In the genomic region with DNA sequence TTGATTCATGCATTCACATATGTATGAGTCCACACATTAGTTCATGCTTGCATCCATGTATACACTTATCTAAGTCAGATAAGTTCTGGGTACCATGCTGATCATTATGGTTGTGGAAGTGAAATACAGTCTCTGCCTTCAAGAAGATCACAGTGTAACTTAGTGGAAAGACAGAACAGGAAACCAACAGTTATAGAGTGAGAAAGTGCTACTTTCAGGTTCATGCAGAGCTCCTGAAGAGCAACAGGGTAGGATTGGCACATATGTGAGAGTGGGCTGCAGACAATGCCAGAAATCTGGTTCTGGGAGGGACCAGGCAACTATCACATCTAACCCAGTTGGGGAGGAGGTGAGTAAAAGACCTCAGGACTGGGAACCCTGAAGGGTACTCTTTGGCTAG, we compare ENCODE assay signal across 12 cellular contexts. TPM values are rescaled to one million over a fixed set of nuclear protein-coding genes. Genes with fewer than 3 reads are reported as not detected.
DNase-seq lines count a peak whose midpoint lies in the region; ATAC-seq and TF ChIP-seq lines count a peak whose summit lies in the region.
"Had no signal": no experiment of that assay in that cellular context is flagged by ENCODE, and none has a peak within 500 bp of the region (broad histone marks: within the 10 kb centered on the region; RNA-seq: fewer than 3 reads in every experiment).

No MANE protein-coding gene starts in this region.

- H3K27me3 ChIP-seq in spleen (replicated peaks in 1 of 7) (no peaks in the 10 kb centered on the region), gastrocnemius medialis (no peaks in the 10 kb centered on the region)

- in situ Hi-C loops in gastrocnemius medialis (cut with MboI; ENCODE audit: low sequenced_read_pairs in 4 of 4) = no loop called here

- H3K27ac ChIP-seq in spleen (no peak overlapping the region), gastrocnemius medialis (no peak overlapping the region)
- H3K27ac ChIP-seq: HL-60 had no signal

- H3K36me3 ChIP-seq in spleen = no peaks in the 10 kb centered on the region
- H3K36me3 ChIP-seq in gastrocnemius medialis = no peaks in the 10 kb centered on the region

- peak overlapping the region; percentile 20 for H3K4me3 Mint-ChIP-seq in activated naive CD8-positive, alpha-beta T cell treated with anti-CD3 and anti-CD28 coated beads for 36 hours

- DNase-seq in activated naive CD8-positive, alpha-beta T cell treated with anti-CD3 and anti-CD28 coated beads for 36 hours = no peak
- DNase-seq in T-helper 9 cell = no peak
- DNase-seq in spleen = no peak
- DNase-seq in gastrocnemius medialis = no peak
- no peak for DNase-seq in activated CD4-positive, alpha-beta T cell treated with anti-CD3 and anti-CD28 coated beads, Interleukin-2, amount 50 U/mL, for 4 hours
- DNase-seq: DMS153, NCI-H1417, small intestine had no signal

- H3K9me3 ChIP-seq in spleen = no peaks in the 10 kb centered on the region
- H3K9me3 ChIP-seq in gastrocnemius medialis = no peaks in the 10 kb centered on the region

- H3K27me3 Mint-ChIP-seq in activated naive CD8-positive, alpha-beta T cell treated with anti-CD3 and anti-CD28 coated beads for 36 hours = no peaks in the 10 kb centered on the region

- TF ChIP-seq CTCF in spleen (IDR thresholded peaks at IDR 0.05 in 8 of 11, conservative IDR thresholded peaks at IDR 0.05 in 3 of 11) (no peak), gastrocnemius medialis (IDR thresholded peaks at IDR 0.05 in 4 of 5, conservative IDR thresholded peaks at IDR 0.05 in 1 of 5) (no peak)

- H3K4me3 ChIP-seq in spleen (no peak overlapping the region), gastrocnemius medialis (no peak overlapping the region)

- peaks cover 2% of the 10 kb centered on the region for H3K9me3 Mint-ChIP-seq in activated naive CD8-positive, alpha-beta T cell treated with anti-CD3 and anti-CD28 coated beads for 36 hours

- H3K36me3 Mint-ChIP-seq in activated naive CD8-positive, alpha-beta T cell treated with anti-CD3 and anti-CD28 coated beads for 36 hours = peaks cover 2% of the 10 kb centered on the region

- H3K4me1 ChIP-seq in spleen = no peaks in the 10 kb centered on the region
- H3K4me1 ChIP-seq in gastrocnemius medialis = peaks cover 0 to 4% of the 10 kb centered on the region in 2 donors

- no peak for TF ChIP-seq POLR2A in spleen (IDR thresholded peaks at IDR 0.05)
- TF ChIP-seq POLR2A in gastrocnemius medialis (IDR thresholded peaks at IDR 0.05) = no peak

- ATAC-seq in GM18861 (IDR thresholded peaks at IDR 0.05; ENCODE audit: unreplicated experiment) (peak; percentile 89), GM21390 (IDR thresholded peaks at IDR 0.05; ENCODE audit: unreplicated experiment) (peak; percentile 100), HG03095 (IDR thresholded peaks at IDR 0.05; ENCODE audit: unreplicated experiment) (peak; percentile 98), gastrocnemius medialis (no peak)

- intact Hi-C loops in spleen (cut with DNase I; ENCODE audit: low total_unique reads) (no loop called here), gastrocnemius medialis (cut with DNase I; ENCODE audit: low total_unique reads) (no loop called here)

- H3K27ac Mint-ChIP-seq in activated naive CD8-positive, alpha-beta T cell treated with anti-CD3 and anti-CD28 coated beads for 36 hours = peak overlapping the region; percentile 66

- H3K4me1 Mint-ChIP-seq in activated naive CD8-positive, alpha-beta T cell treated with anti-CD3 and anti-CD28 coated beads for 36 hours = peaks cover 25% of the 10 kb centered on the region

RNA-seq across cellular contexts. Expression of gene PGAP1, which starts 35.4 kb away (rescaled TPM):
- total RNA-seq in activated naive CD8-positive, alpha-beta T cell treated with anti-CD3 and anti-CD28 coated beads for 36 hours = 10 to 100 TPM; 17.8 to 19.2 TPM
- 10 to 100 TPM in 1 of 7 donors, 1 to 10 TPM in 6; 3.9 to 10.1 (median 5.9) TPM for total RNA-seq in spleen
- under 1 TPM; 0.38 to 0.80 (median 0.52) TPM for polyA plus RNA-seq in spleen
- total RNA-seq in gastrocnemius medialis = 1 to 10 TPM; 1.3 to 3.7 (median 1.8) TPM

Comparison
In these comparisons a context has a peak if more than half of its experiments do, and no peak if none do; other contexts are left out.
1. ATAC-seq: peak in GM18861 (single experiment), GM21390 (single experiment) and HG03095 (single experiment); none in gastrocnemius medialis (0 of 2).